In the genomic region with DNA sequence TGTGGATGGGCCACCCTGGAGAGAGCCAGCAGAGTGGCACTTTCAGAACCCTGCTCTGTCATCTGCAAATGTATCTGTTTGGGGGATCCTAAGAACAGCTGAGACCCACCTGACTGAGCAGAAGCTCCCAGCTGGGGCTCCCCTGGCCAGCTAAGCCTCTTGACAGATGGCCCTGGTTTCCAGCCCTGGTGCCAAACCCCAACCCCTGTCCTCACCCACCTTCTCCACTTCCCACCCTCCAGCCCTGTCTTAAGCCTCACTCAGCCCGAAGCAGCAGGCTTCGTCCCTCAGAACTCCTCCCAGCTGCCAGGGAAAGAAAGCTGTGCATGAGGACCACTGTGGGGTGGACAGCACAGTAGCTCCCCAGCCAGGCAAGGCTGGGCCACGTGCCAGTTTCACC, we compare ENCODE assay signal across 32 cellular contexts. TPM values are rescaled to one million over a fixed set of nuclear protein-coding genes. Genes with fewer than 3 reads are reported as not detected.
"Had no signal": no experiment of that assay in that cellular context is flagged by ENCODE, and none has a peak within 500 bp of the region (broad histone marks: within the 10 kb centered on the region; RNA-seq: fewer than 3 reads in every experiment).

No MANE protein-coding gene starts in this region.

- H3K4me3 ChIP-seq: stomach, suprapubic skin, testis, thoracic aorta, thyroid gland, tibial artery, tibial nerve, transverse colon, upper lobe of left lung, upper lobe of right lung, uterus, vagina had no signal

- DNase-seq: stimulated activated CD4-positive, alpha-beta T cell treated with anti-CD3 and anti-CD28 coated beads, Interleukin-2, amount 100 ng/mL, for 48 hours; stimulated activated CD4-positive, alpha-beta T cell treated with anti-CD3 and anti-CD28 coated beads, Interleukin-4, amount 100 ng/mL, for 1 hour; stimulated activated CD4-positive, alpha-beta T cell treated with anti-CD3 and anti-CD28 coated beads, Interleukin-4, amount 100 ng/mL, for 24 hours; stimulated activated CD4-positive, alpha-beta T cell treated with anti-CD3 and anti-CD28 coated beads, Interleukin-4, amount 100 ng/mL, for 4 hours; stimulated activated CD8-positive, alpha-beta memory T cell treated with anti-CD3 and anti-CD28 coated beads, Interleukin-4, amount 100 ng/mL, for 48 hours; stimulated activated naive B cell treated with anti-CD40 and anti-IgM and Interleukin-4, amounts not matched to agents 10 μg/mL and 1 μg/mL and 100 μg/mL, for 72 hours; stimulated activated naive CD4-positive, alpha-beta T cell; stimulated activated naive CD4-positive, alpha-beta T cell treated with Interleukin-2 at 50 U/mL for 16 hours; stimulated activated naive CD8-positive, alpha-beta T cell treated with anti-CD3 and anti-CD28 coated beads, Interleukin-15, amount 100 ng/mL, for 72 hours; stimulated activated naive CD8-positive, alpha-beta T cell treated with anti-CD3 and anti-CD28 coated beads, Interleukin-15, Interleukin-2, amounts not matched to agents 100 U/mL and 50 U/mL, for 24 hours; stomach; substantia nigra; testis; thyroid gland; tibial artery; transverse colon; trophoblast cell; upper lobe of left lung; upper lobe of right lung; uterus had no signal

- H3K27me3 ChIP-seq: testis, thyroid gland, upper lobe of left lung, uterus, vagina had no signal

- H3K9me3 Mint-ChIP-seq: stimulated activated effector memory CD8-positive, alpha-beta T cell treated with anti-CD3 and anti-CD28 coated beads, Interleukin-12 subunit alpha, Interleukin-12 subunit beta, amount 100 ng/mL, for 72 hours; stimulated activated memory B cell treated with anti-CD40 and anti-IgM and Interleukin-4, amounts not matched to agents 10 μg/mL and 1 μg/mL and 100 μg/mL, for 72 hours; stimulated activated naive CD8-positive, alpha-beta T cell treated with anti-CD3 and anti-CD28 coated beads, Interleukin-15, amount 100 ng/mL, for 72 hours; stimulated activated naive CD8-positive, alpha-beta T cell treated with anti-CD3 and anti-CD28 coated beads, Interleukin-15, Interleukin-2, amounts not matched to agents 100 ng/mL and 50 ng/mL, for 24 hours; type B pancreatic cell had no signal

- H3K4me1 Mint-ChIP-seq: stimulated activated effector memory CD8-positive, alpha-beta T cell treated with anti-CD3 and anti-CD28 coated beads, Interleukin-12 subunit alpha, Interleukin-12 subunit beta, amount 100 ng/mL, for 72 hours; stimulated activated memory B cell treated with anti-CD40 and anti-IgM and Interleukin-4, amounts not matched to agents 10 μg/mL and 1 μg/mL and 100 μg/mL, for 72 hours; stimulated activated naive B cell treated with anti-CD40 and anti-IgM and Interleukin-4, amounts not matched to agents 10 μg/mL and 1 μg/mL and 100 μg/mL, for 72 hours; stimulated activated naive CD8-positive, alpha-beta T cell treated with anti-CD3 and anti-CD28 coated beads, Interleukin-15, amount 100 ng/mL, for 72 hours had no signal

- H3K9me3 ChIP-seq: stomach, suprapubic skin, testis, thoracic aorta, thyroid gland, tibial artery, tibial nerve, transverse colon, upper lobe of left lung, upper lobe of right lung, uterus, vagina had no signal

- H3K36me3 Mint-ChIP-seq: stimulated activated effector memory CD8-positive, alpha-beta T cell treated with anti-CD3 and anti-CD28 coated beads, Interleukin-12 subunit alpha, Interleukin-12 subunit beta, amount 100 ng/mL, for 72 hours; stimulated activated memory B cell treated with anti-CD40 and anti-IgM and Interleukin-4, amounts not matched to agents 10 μg/mL and 1 μg/mL and 100 μg/mL, for 72 hours; stimulated activated naive B cell treated with anti-CD40 and anti-IgM and Interleukin-4, amounts not matched to agents 10 μg/mL and 1 μg/mL and 100 μg/mL, for 72 hours had no signal

- H3K36me3 ChIP-seq: stomach, suprapubic skin, thoracic aorta, thyroid gland, tibial artery, tibial nerve, transverse colon, upper lobe of left lung, upper lobe of right lung, uterus, vagina had no signal

- H3K27ac ChIP-seq: stomach, suprapubic skin, testis, thoracic aorta, thyroid gland, tibial artery, tibial nerve, transverse colon, upper lobe of left lung, upper lobe of right lung, uterus, vagina had no signal

- H3K4me3 Mint-ChIP-seq: stimulated activated effector memory CD8-positive, alpha-beta T cell treated with anti-CD3 and anti-CD28 coated beads, Interleukin-12 subunit alpha, Interleukin-12 subunit beta, amount 100 ng/mL, for 72 hours; stimulated activated memory B cell treated with anti-CD40 and anti-IgM and Interleukin-4, amounts not matched to agents 10 μg/mL and 1 μg/mL and 100 μg/mL, for 72 hours; stimulated activated naive B cell treated with anti-CD40 and anti-IgM and Interleukin-4, amounts not matched to agents 10 μg/mL and 1 μg/mL and 100 μg/mL, for 72 hours; stimulated activated naive CD8-positive, alpha-beta T cell treated with anti-CD3 and anti-CD28 coated beads, Interleukin-15, amount 100 ng/mL, for 72 hours; stimulated activated naive CD8-positive, alpha-beta T cell treated with anti-CD3 and anti-CD28 coated beads, Interleukin-15, Interleukin-2, amounts not matched to agents 100 ng/mL and 50 ng/mL, for 24 hours; type B pancreatic cell had no signal

- H3K27ac Mint-ChIP-seq: stimulated activated effector memory CD8-positive, alpha-beta T cell treated with anti-CD3 and anti-CD28 coated beads, Interleukin-12 subunit alpha, Interleukin-12 subunit beta, amount 100 ng/mL, for 72 hours; stimulated activated memory B cell treated with anti-CD40 and anti-IgM and Interleukin-4, amounts not matched to agents 10 μg/mL and 1 μg/mL and 100 μg/mL, for 72 hours; stimulated activated naive B cell treated with anti-CD40 and anti-IgM and Interleukin-4, amounts not matched to agents 10 μg/mL and 1 μg/mL and 100 μg/mL, for 72 hours; stimulated activated naive CD8-positive, alpha-beta T cell treated with anti-CD3 and anti-CD28 coated beads, Interleukin-15, amount 100 ng/mL, for 72 hours; stimulated activated naive CD8-positive, alpha-beta T cell treated with anti-CD3 and anti-CD28 coated beads, Interleukin-15, Interleukin-2, amounts not matched to agents 100 ng/mL and 50 ng/mL, for 24 hours; type B pancreatic cell had no signal

RNA-seq across cellular contexts. Expression of a gene that starts 3.5 kb away (rescaled TPM):
- total RNA-seq: stomach, subcutaneous adipose tissue, temporal lobe, thyroid gland, tibial nerve, transverse colon, upper lobe of left lung, upper lobe of right lung, ureter, urinary bladder, vagina had no signal
- polyA plus RNA-seq: stomach, urinary bladder had no signal

RNA-seq across cellular contexts. Expression of a gene that starts 11.4 kb away (rescaled TPM):
- total RNA-seq: upper lobe of left lung, upper lobe of right lung, urinary bladder had no signal

RNA-seq across cellular contexts. Expression of a gene that starts 37.2 kb away (rescaled TPM):
- total RNA-seq: testis, upper lobe of left lung, upper lobe of right lung, urinary bladder, uterus had no signal

RNA-seq across cellular contexts. Expression of a gene that starts 49.0 kb away (rescaled TPM):
- total RNA-seq: subcutaneous adipose tissue had no signal
